8 cellular contexts compared by ENCODE assay signal in the genomic region with DNA sequence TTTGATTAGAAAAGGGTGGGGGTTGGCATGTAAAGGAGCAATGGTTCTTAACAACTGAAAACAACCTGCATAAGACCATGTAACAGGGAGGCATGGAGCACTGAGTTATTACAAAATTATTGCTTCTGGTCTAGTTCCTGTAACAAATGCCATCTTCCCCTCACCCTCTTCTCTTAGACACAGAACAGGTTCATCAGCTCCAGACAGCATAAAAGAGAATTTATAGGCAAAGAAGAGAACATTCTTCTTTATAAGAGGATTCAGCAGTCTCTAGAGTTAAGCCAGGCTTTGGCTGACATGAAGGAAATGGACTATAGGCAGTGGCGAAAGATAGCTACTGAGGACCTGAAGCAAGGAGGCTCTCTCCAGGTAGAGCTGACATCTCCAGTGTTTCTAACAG. TPM values are rescaled to one million over a fixed set of nuclear protein-coding genes. Genes with fewer than 3 reads are reported as not detected.
"Had no signal": no experiment of that assay in that cellular context is flagged by ENCODE, and none has a peak within 500 bp of the region (broad histone marks: within the 10 kb centered on the region; RNA-seq: fewer than 3 reads in every experiment).

No MANE protein-coding gene starts in this region.

- H3K27ac ChIP-seq: GM23248, KMS-11 had no signal

- H3K4me2 ChIP-seq: KMS-11 had no signal

- DNase-seq: GM23248, H9, HCEC 1CT, KBM-7 had no signal

- ATAC-seq: HepG2 had no signal

- H3K4me3 ChIP-seq: GM23248 had no signal

- H3K9ac ChIP-seq: GM23248, KMS-11 had no signal

RNA-seq across cellular contexts. Expression of a gene that starts 38.9 kb away (rescaled TPM):
- total RNA-seq: GM23248, H1, H9, HepG2 had no signal
- polyA plus RNA-seq: GM23248, H1, HepG2, IgD-negative memory B cell had no signal
